Comparison of ENCODE assay signal across 20 cellular contexts in the genomic region with DNA sequence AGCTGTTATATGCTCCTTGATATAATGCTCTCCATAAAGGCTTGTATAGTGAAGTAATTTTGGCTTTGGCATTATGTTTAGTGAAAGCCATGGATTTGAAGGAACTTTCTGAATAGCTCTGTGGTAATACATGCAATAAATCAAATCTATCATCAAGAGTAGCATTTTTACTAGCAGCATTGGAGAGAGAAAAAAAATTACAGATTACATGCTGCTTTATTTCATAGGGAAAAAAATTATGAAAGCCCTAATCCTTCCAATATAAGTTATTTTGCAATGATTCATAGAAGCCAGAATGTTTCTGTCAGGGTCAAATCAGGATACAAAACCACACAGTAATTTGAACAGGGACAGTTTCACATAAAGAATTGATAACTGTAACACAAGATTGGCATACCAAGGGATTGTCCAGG.
"Had no signal": no experiment of that assay in that cellular context is flagged by ENCODE, and none has a peak within 500 bp of the region (broad histone marks: within the 10 kb centered on the region; RNA-seq: fewer than 3 reads in every experiment).

No MANE protein-coding gene starts in this region.

- H3K4me3 ChIP-seq: spleen, suprapubic skin, upper lobe of right lung had no signal

- ATAC-seq: activated CD4-positive, alpha-beta T cell treated with anti-CD3 and anti-CD28 coated beads for 36 hours; activated T-cell treated with anti-CD3 and anti-CD28 coated beads, Interleukin-2, amount 50 U/mL, for 72 hours; natural killer cell; right cardiac atrium; upper lobe of right lung had no signal

- H3K4me3 Mint-ChIP-seq: activated CD4-positive, alpha-beta memory T cell treated with anti-CD3 and anti-CD28 coated beads, Interleukin-2, amount 10 ng/mL, durations not matched to agents 7 days and 5 days; activated CD4-positive, alpha-beta T cell treated with anti-CD3 and anti-CD28 coated beads for 36 hours; activated naive CD8-positive, alpha-beta T cell treated with anti-CD3 and anti-CD28 coated beads for 36 hours; activated T-cell treated with anti-CD3 and anti-CD28 coated beads, Interleukin-2, amount 50 U/mL, for 72 hours; immature natural killer cell; natural killer cell had no signal

- H3K36me3 Mint-ChIP-seq: activated naive CD8-positive, alpha-beta T cell treated with anti-CD3 and anti-CD28 coated beads for 36 hours; immature natural killer cell; natural killer cell had no signal

- H3K36me3 ChIP-seq: spleen, suprapubic skin, upper lobe of right lung, WERI-Rb-1 had no signal

- H3K27ac Mint-ChIP-seq: activated CD4-positive, alpha-beta memory T cell treated with anti-CD3 and anti-CD28 coated beads, Interleukin-2, amount 10 ng/mL, durations not matched to agents 7 days and 5 days; activated CD4-positive, alpha-beta T cell treated with anti-CD3 and anti-CD28 coated beads for 36 hours; activated naive CD8-positive, alpha-beta T cell treated with anti-CD3 and anti-CD28 coated beads for 36 hours; activated T-cell treated with anti-CD3 and anti-CD28 coated beads, Interleukin-2, amount 50 U/mL, for 72 hours; immature natural killer cell; natural killer cell had no signal

- H3K27me3 Mint-ChIP-seq: activated CD4-positive, alpha-beta memory T cell treated with anti-CD3 and anti-CD28 coated beads, Interleukin-2, amount 10 ng/mL, durations not matched to agents 7 days and 5 days; activated CD4-positive, alpha-beta T cell treated with anti-CD3 and anti-CD28 coated beads for 36 hours had no signal

- H3K9me3 ChIP-seq: suprapubic skin, upper lobe of right lung had no signal

- H3K27me3 ChIP-seq: spleen, suprapubic skin, upper lobe of right lung had no signal

- H3K9me3 Mint-ChIP-seq: activated naive CD8-positive, alpha-beta T cell treated with anti-CD3 and anti-CD28 coated beads for 36 hours had no signal

- H3K4me1 ChIP-seq: spleen, suprapubic skin, upper lobe of right lung had no signal

- H3K27ac ChIP-seq: epithelial cell of prostate, spleen, suprapubic skin, upper lobe of right lung, WERI-Rb-1 had no signal

- H3K4me1 Mint-ChIP-seq: activated CD4-positive, alpha-beta memory T cell treated with anti-CD3 and anti-CD28 coated beads, Interleukin-2, amount 10 ng/mL, durations not matched to agents 7 days and 5 days; activated CD4-positive, alpha-beta T cell treated with anti-CD3 and anti-CD28 coated beads for 36 hours; activated naive CD8-positive, alpha-beta T cell treated with anti-CD3 and anti-CD28 coated beads for 36 hours; immature natural killer cell; natural killer cell had no signal

- FAIRE-seq: colon had no signal

- DNase-seq: activated CD4-positive, alpha-beta memory T cell treated with anti-CD3 and anti-CD28 coated beads, Interleukin-2, amount 10 ng/mL, durations not matched to agents 7 days and 5 days; activated CD4-positive, alpha-beta T cell treated with anti-CD3 and anti-CD28 coated beads for 36 hours; activated CD8-positive, alpha-beta memory T cell treated with anti-CD3 and anti-CD28 coated beads, Interleukin-2, amount 50 U/mL, for 4 hours; activated gamma-delta T cell treated with Interleukin-2 at 50 U/mL for 16 hours; activated naive CD8-positive, alpha-beta T cell treated with anti-CD3 and anti-CD28 coated beads for 36 hours; activated T-cell treated with anti-CD3 and anti-CD28 coated beads, Interleukin-2, amount 50 U/mL, for 72 hours; effector CD8-positive, alpha-beta T cell; foreskin fibroblast; glutamatergic neuron; immature natural killer cell; natural killer cell; right cardiac atrium; spleen; stimulated activated CD4-positive, alpha-beta T cell treated with anti-CD3 and anti-CD28 coated beads, Interleukin-2, amount 100 ng/mL, for 24 hours; stimulated activated naive CD4-positive, alpha-beta T cell treated with Interleukin-2 at 50 U/mL for 16 hours; upper lobe of right lung; WERI-Rb-1 had no signal
